18 cellular contexts compared by ENCODE assay signal in genomic region chrX:125291124-125291523, GRCh38. TPM values are rescaled to one million over a fixed set of nuclear protein-coding genes. Genes with fewer than 3 reads are reported as not detected.
DNase-seq lines count a peak whose midpoint lies in the region; ATAC-seq, FAIRE-seq and TF ChIP-seq lines count a peak whose summit lies in the region.
"Had no signal": no experiment of that assay in that cellular context is flagged by ENCODE, and none has a peak within 500 bp of the region (broad histone marks: within the 10 kb centered on the region; RNA-seq: fewer than 3 reads in every experiment).

No MANE protein-coding gene starts in this region.

- no TSS peak for BruUV-seq in HepG2 (replicated peaks; lab: Mats Ljungman, UMichigan)

- intact Hi-C loops in HepG2 (cut with micrococcal nuclease; ENCODE audit: unreplicated experiment) (no loop called here), right lobe of liver (cut with DNase I) (no loop called here)

- no peak overlapping the region for H3K4me2 ChIP-seq in HepG2 (ENCODE audit: low read depth, low read length)
- H3K4me2 ChIP-seq: GM23338 had no signal

- H3K79me2 ChIP-seq in HepG2 (ENCODE audit: insufficient read depth, low read length) = no peaks in the 10 kb centered on the region

- in situ Hi-C loops in HepG2 (cut with HindIII; ENCODE audit: extremely low pct_ligation_motif_present, low pct_unique_long_range_greater_than_20kb) = no loop called here

- H3K27ac ChIP-seq in liver (ENCODE audit: low read depth in 1 of 2, low read length in 2 of 2) (no peak overlapping the region), HepG2 (ENCODE audit: extremely low read length, insufficient read depth, low read length) (no peak overlapping the region), right lobe of liver (no peak overlapping the region)
- H3K27ac ChIP-seq: C4-2B, HL-60 had no signal

- POLR2A ChIA-PET in HepG2 (lab: Yijun Ruan, JAX) = no interaction called here

- H3K9me3 ChIP-seq in liver (ENCODE audit: control insufficient read depth in 4 of 4, low read length in 3 of 4) = no peaks in the 10 kb centered on the region
- no peaks in the 10 kb centered on the region for H3K9me3 ChIP-seq in HepG2 (ENCODE audit: low read length)
- H3K9me3 ChIP-seq in right lobe of liver = no peaks in the 10 kb centered on the region
- H3K9me3 ChIP-seq: Caco-2 had no signal

- CTCF ChIA-PET in HepG2 (lab: Yijun Ruan, JAX; ENCODE audit: low intra/inter-chr PET ratio, low total read pairs) = no interaction called here

- no peak overlapping the region for H2AFZ ChIP-seq in HepG2 (ENCODE audit: low read length)
- H2AFZ ChIP-seq: GM23338 had no signal

- H3K4me1 ChIP-seq in liver (ENCODE audit: control insufficient read depth in 4 of 4, insufficient read depth in 4 of 4, low read length in 3 of 4) (peaks cover 2 to 17% (median 8%) of the 10 kb centered on the region in 4 donors), HepG2 (ENCODE audit: insufficient read depth, low read length) (no peaks in the 10 kb centered on the region), right lobe of liver (peaks cover 0 to 14% (median 6%) of the 10 kb centered on the region in 4 donors)
- H3K4me1 ChIP-seq: Caco-2 had no signal

- H3K36me3 ChIP-seq in liver (ENCODE audit: control insufficient read depth in 4 of 4, insufficient read depth in 3 of 4, low read depth in 1 of 4, low read length in 3 of 4) (no peaks in the 10 kb centered on the region), HepG2 (replicated peaks in 1 of 2; ENCODE audit: control insufficient read depth in 1 of 2, insufficient read depth in 2 of 2, low read length in 2 of 2) (no peaks in the 10 kb centered on the region), right lobe of liver (no peaks in the 10 kb centered on the region)

- FAIRE-seq in HepG2 (lab: Jason Lieb, UNC) = no peak
- FAIRE-seq: H54 had no signal

- DNase-seq in HepG2 (ENCODE audit: low spot score) (no peak), NCI-H774 (lab: John Stamatoyannopoulos, UW) (peak; percentile 19), right lobe of liver (no peak), pons (ENCODE audit: low spot score) (no peak)
- DNase-seq in activated naive CD4-positive, alpha-beta T cell treated with Interleukin-2 at 50 U/mL for 16 hours = no peak
- DNase-seq: AML-193; Caco-2; CD4-positive, alpha-beta T cell; DMS79 treated with DMSO at 0.1 percent for 48 hours; GF-D8; HCEC 1CT; IMR-90 had no signal

- H4K20me1 ChIP-seq in HepG2 (ENCODE audit: insufficient read depth, low read length) = no peaks in the 10 kb centered on the region

- TF ChIP-seq POLR2A in HepG2 (IDR thresholded peaks at IDR 0.05; ENCODE audit: insufficient read depth in 1 of 2, low read depth in 2 of 2, low read length in 2 of 2) = no peak
- no peak for TF ChIP-seq POLR2A in right lobe of liver (IDR thresholded peaks at IDR 0.05)

- no peak for TF ChIP-seq EP300 in HepG2 (IDR thresholded peaks at IDR 0.05; ENCODE audit: low read depth in 2 of 2, low read length in 2 of 2)
- TF ChIP-seq EP300 in HepG2 (CRISPR knock-in tag; IDR thresholded peaks at IDR 0.05; ENCODE audit: borderline replicate concordance) = no peak

- TF ChIP-seq CTCF in liver (IDR thresholded peaks at IDR 0.05; ENCODE audit: low read depth, low read length, missing input control) (no peak), HepG2 (CRISPR knock-in tag; IDR thresholded peaks at IDR 0.05) (no peak), right lobe of liver (IDR thresholded peaks at IDR 0.05) (no peak)

- H3K4me3 ChIP-seq in liver (ENCODE audit: low read depth in 1 of 3, low read length in 3 of 3) (no peak overlapping the region), HepG2 (replicated peaks in 1 of 3; ENCODE audit: insufficient read depth in 1 of 3, low read depth in 2 of 3, low read length in 3 of 3) (no peak overlapping the region), right lobe of liver (no peak overlapping the region)
- H3K4me3 ChIP-seq: GM23338 had no signal

- H3K9ac ChIP-seq in liver (ENCODE audit: low read depth in 1 of 2, low read length in 2 of 2) = no peak overlapping the region
- H3K9ac ChIP-seq in HepG2 (ENCODE audit: insufficient read depth, low read depth, low read length) = no peak overlapping the region

- H3K27me3 ChIP-seq in liver (ENCODE audit: control insufficient read depth in 4 of 4, insufficient read depth in 4 of 4, low read length in 3 of 4) (no peaks in the 10 kb centered on the region), HepG2 (ENCODE audit: control insufficient read depth in 1 of 2, insufficient read depth in 2 of 2, low read length in 2 of 2) (no peaks in the 10 kb centered on the region), right lobe of liver (no peaks in the 10 kb centered on the region)

- ATAC-seq in HepG2 = no peak
- ATAC-seq in right lobe of liver = peak; percentile 54 to 67 (median 60)
- ATAC-seq: GM23338 had no signal

- TF ChIP-seq RAD21 in liver (IDR thresholded peaks at IDR 0.05) (peak in 1 of 2 donors; percentile 14), HepG2 (CRISPR knock-in tag; IDR thresholded peaks at IDR 0.05) (no peak)

TF ChIP-seq in liver, 16 proteins besides CTCF, POLR2A, EP300 and RAD21 (continues in another document):
- TF ChIP-seq NR2F2 (IDR thresholded peaks at IDR 0.05) = no peak
- TF ChIP-seq MAX (IDR thresholded peaks at IDR 0.05) = no peak
- TF ChIP-seq FOXA2 (IDR thresholded peaks at IDR 0.05) = peak; percentile 95
- no peak for TF ChIP-seq EGR1 (IDR thresholded peaks at IDR 0.05; ENCODE audit: low read depth in 2 of 2)
- TF ChIP-seq HNF4G (IDR thresholded peaks at IDR 0.05) = no peak
- TF ChIP-seq FOXA1 (IDR thresholded peaks at IDR 0.05) = peak; percentile 95
- TF ChIP-seq ATF3 (IDR thresholded peaks at IDR 0.05) = no peak
- peak; percentile 26 for TF ChIP-seq SP1 (IDR thresholded peaks at IDR 0.05)
- peak in 1 of 2 donors; percentile 24 for TF ChIP-seq JUND (IDR thresholded peaks at IDR 0.05)
- peak in 1 of 2 donors; percentile 33 for TF ChIP-seq RXRA (IDR thresholded peaks at IDR 0.05)
- TF ChIP-seq GABPA (IDR thresholded peaks at IDR 0.05 in 1 of 2, conservative IDR thresholded peaks at IDR 0.05 in 1 of 2) = no peak

TF ChIP-seq in HepG2, 621 proteins besides CTCF, POLR2A, EP300 and RAD21 (continues in another document):
- TF ChIP-seq BCL3 (CRISPR knock-in tag; IDR thresholded peaks at IDR 0.05) = no peak
- TF ChIP-seq SMC3 (IDR thresholded peaks at IDR 0.05; ENCODE audit: low read length) = no peak
- TF ChIP-seq ZNF777 (CRISPR knock-in tag; IDR thresholded peaks at IDR 0.05) = no peak
- no peak for TF ChIP-seq ZNF703 (CRISPR knock-in tag; IDR thresholded peaks at IDR 0.05; ENCODE audit: borderline replicate concordance)

RNA-seq across cellular contexts. Expression of gene TEX13C, which starts 28.5 kb away (rescaled TPM):
- total RNA-seq in liver = not detected
- not detected for polyA plus RNA-seq in liver
- not detected in 2 replicates for total RNA-seq in HepG2 (2016; rRNA removed; fragmentation: Illumina TruSeq; extraction: Trizol)
- not detected in 2 replicates for total RNA-seq in HepG2 (2016; cell fraction: cytosol; rRNA removed; fragmentation: Illumina TruSeq; extraction: Trizol; ENCODE audit: low read depth)
- total RNA-seq in HepG2 (2016; cell fraction: insoluble cytoplasmic fraction; rRNA removed; fragmentation: Illumina TruSeq; extraction: Trizol) = not detected in 2 replicates
- not detected in 2 replicates for total RNA-seq in HepG2 (2016; cell fraction: membrane; rRNA removed; fragmentation: Illumina TruSeq; extraction: Trizol)
- not detected in 2 replicates for total RNA-seq in HepG2 (2016; cell fraction: nucleus; rRNA removed; fragmentation: Illumina TruSeq; extraction: Trizol)
- not detected in 2 replicates for polyA plus RNA-seq in HepG2 (2011; rRNA removed)
- polyA plus RNA-seq in HepG2 (2011; cell fraction: cytosol; rRNA removed) = not detected in 2 replicates
- polyA plus RNA-seq in HepG2 (2011; cell fraction: nucleus; rRNA removed) = not detected in 2 replicates
- not detected in 2 replicates for polyA plus RNA-seq in HepG2 (2012)
- not detected in 2 replicates for polyA plus RNA-seq in HepG2 (2016; cell fraction: cytosol; fragmentation: Illumina TruSeq; extraction: Trizol; ENCODE audit: low read depth)
- not detected in 2 replicates for polyA plus RNA-seq in HepG2 (2016; cell fraction: insoluble cytoplasmic fraction; fragmentation: Illumina TruSeq; extraction: Trizol; ENCODE audit: low read depth)
- polyA plus RNA-seq in HepG2 (2016; cell fraction: membrane; fragmentation: Illumina TruSeq; extraction: Trizol; ENCODE audit: low read depth) = not detected in 2 replicates
- not detected in 2 replicates for polyA plus RNA-seq in HepG2 (2016; cell fraction: nucleus; fragmentation: Illumina TruSeq; extraction: Trizol; ENCODE audit: insufficient read depth, low read depth)
- polyA minus RNA-seq in HepG2 (2011; rRNA and poly(A)+ RNA removed; ENCODE audit: low replicate concordance) = not detected in 2 replicates
- polyA minus RNA-seq in HepG2 (2011; cell fraction: cytosol; rRNA and poly(A)+ RNA removed) = not detected in 2 replicates
- not detected in 2 replicates for polyA minus RNA-seq in HepG2 (2011; cell fraction: nucleus; rRNA and poly(A)+ RNA removed)
- total RNA-seq in right lobe of liver = not detected
- total RNA-seq: Caco-2; CD4-positive, alpha-beta T cell; IMR-90 had no signal
- polyA plus RNA-seq: BJ, GM23338, IMR-90 had no signal
